In the genomic region with DNA sequence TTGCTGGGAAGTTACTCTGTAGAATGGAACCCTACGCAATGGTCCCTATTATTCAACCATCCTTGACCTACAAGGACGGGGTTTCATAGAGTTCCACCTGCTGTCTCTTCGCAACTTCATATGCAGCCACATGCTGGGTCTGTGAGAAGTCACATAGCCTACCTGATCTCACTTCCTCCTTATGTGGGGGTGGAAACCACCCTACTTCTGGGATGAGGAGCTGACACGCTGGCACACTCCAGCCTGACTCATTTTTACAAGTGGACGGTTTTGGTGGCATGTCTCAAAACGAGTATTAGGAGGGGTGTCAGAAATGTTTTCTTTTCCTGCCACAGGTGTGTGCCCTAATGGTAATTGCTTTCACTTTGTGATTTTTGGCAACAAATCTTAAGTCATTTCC, we compare ENCODE assay signal across 1 cellular context.
TF ChIP-seq lines count a peak whose summit lies in the region.

No MANE protein-coding gene starts in this region.

TF ChIP-seq in HepG2, 621 proteins besides CTCF, POLR2A, EP300 and RAD21 (continued from another document):
- TF ChIP-seq, protein P1, sequence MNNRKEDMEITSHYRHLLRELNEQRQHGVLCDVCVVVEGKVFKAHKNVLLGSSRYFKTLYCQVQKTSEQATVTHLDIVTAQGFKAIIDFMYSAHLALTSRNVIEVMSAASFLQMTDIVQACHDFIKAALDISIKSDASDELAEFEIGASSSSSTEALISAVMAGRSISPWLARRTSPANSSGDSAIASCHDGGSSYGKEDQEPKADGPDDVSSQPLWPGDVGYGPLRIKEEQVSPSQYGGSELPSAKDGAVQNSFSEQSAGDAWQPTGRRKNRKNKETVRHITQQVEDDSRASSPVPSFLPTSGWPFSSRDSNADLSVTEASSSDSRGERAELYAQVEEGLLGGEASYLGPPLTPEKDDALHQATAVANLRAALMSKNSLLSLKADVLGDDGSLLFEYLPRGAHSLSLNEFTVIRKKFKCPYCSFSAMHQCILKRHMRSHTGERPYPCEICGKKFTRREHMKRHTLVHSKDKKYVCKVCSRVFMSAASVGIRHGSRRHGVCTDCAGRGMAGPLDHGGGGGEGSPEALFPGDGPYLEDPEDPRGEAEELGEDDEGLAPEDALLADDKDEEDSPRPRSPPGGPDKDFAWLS (CRISPR knock-in tag; IDR thresholded peaks at IDR 0.05; ENCODE audit: borderline replicate concordance), result no peak
- TF ChIP-seq, protein P2, sequence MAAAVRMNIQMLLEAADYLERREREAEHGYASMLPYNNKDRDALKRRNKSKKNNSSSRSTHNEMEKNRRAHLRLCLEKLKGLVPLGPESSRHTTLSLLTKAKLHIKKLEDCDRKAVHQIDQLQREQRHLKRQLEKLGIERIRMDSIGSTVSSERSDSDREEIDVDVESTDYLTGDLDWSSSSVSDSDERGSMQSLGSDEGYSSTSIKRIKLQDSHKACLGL (CRISPR knock-in tag; IDR thresholded peaks at IDR 0.05), result no peak
- no peak for TF ChIP-seq RFX1 (IDR thresholded peaks at IDR 0.05)
- TF ChIP-seq KAT8 (CRISPR knock-in tag; IDR thresholded peaks at IDR 0.05), result no peak
- no peak for TF ChIP-seq KDM4B (CRISPR knock-in tag; IDR thresholded peaks at IDR 0.05)
- no peak for TF ChIP-seq ZNF205 (CRISPR knock-in tag; IDR thresholded peaks at IDR 0.05)
- TF ChIP-seq, protein P3, sequence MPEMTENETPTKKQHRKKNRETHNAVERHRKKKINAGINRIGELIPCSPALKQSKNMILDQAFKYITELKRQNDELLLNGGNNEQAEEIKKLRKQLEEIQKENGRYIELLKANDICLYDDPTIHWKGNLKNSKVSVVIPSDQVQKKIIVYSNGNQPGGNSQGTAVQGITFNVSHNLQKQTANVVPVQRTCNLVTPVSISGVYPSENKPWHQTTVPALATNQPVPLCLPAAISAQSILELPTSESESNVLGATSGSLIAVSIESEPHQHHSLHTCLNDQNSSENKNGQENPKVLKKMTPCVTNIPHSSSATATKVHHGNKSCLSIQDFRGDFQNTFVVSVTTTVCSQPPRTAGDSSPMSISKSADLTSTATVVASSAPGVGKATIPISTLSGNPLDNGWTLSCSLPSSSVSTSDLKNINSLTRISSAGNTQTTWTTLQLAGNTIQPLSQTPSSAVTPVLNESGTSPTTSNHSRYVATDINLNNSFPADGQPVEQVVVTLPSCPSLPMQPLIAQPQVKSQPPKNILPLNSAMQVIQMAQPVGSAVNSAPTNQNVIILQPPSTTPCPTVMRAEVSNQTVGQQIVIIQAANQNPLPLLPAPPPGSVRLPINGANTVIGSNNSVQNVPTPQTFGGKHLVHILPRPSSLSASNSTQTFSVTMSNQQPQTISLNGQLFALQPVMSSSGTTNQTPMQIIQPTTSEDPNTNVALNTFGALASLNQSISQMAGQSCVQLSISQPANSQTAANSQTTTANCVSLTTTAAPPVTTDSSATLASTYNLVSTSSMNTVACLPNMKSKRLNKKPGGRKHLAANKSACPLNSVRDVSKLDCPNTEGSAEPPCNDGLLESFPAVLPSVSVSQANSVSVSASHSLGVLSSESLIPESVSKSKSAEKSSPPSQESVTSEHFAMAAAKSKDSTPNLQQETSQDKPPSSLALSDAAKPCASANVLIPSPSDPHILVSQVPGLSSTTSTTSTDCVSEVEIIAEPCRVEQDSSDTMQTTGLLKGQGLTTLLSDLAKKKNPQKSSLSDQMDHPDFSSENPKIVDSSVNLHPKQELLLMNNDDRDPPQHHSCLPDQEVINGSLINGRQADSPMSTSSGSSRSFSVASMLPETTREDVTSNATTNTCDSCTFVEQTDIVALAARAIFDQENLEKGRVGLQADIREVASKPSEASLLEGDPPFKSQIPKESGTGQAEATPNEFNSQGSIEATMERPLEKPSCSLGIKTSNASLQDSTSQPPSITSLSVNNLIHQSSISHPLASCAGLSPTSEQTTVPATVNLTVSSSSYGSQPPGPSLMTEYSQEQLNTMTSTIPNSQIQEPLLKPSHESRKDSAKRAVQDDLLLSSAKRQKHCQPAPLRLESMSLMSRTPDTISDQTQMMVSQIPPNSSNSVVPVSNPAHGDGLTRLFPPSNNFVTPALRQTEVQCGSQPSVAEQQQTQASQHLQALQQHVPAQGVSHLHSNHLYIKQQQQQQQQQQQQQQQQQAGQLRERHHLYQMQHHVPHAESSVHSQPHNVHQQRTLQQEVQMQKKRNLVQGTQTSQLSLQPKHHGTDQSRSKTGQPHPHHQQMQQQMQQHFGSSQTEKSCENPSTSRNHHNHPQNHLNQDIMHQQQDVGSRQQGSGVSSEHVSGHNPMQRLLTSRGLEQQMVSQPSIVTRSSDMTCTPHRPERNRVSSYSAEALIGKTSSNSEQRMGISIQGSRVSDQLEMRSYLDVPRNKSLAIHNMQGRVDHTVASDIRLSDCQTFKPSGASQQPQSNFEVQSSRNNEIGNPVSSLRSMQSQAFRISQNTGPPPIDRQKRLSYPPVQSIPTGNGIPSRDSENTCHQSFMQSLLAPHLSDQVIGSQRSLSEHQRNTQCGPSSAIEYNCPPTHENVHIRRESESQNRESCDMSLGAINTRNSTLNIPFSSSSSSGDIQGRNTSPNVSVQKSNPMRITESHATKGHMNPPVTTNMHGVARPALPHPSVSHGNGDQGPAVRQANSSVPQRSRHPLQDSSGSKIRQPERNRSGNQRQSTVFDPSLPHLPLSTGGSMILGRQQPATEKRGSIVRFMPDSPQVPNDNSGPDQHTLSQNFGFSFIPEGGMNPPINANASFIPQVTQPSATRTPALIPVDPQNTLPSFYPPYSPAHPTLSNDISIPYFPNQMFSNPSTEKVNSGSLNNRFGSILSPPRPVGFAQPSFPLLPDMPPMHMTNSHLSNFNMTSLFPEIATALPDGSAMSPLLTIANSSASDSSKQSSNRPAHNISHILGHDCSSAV (CRISPR knock-in tag; IDR thresholded peaks at IDR 0.05; ENCODE audit: borderline replicate concordance), result no peak
- no peak for TF ChIP-seq TAF15 (IDR thresholded peaks at IDR 0.05; ENCODE audit: low read depth, low read length, poor library complexity, severe bottlenecking)
- no peak for TF ChIP-seq TCF7 (IDR thresholded peaks at IDR 0.05; ENCODE audit: low read depth)
- TF ChIP-seq ZNF280B (CRISPR knock-in tag; IDR thresholded peaks at IDR 0.05; ENCODE audit: borderline replicate concordance), result no peak
- TF ChIP-seq ZNF562 (CRISPR knock-in tag; IDR thresholded peaks at IDR 0.05; ENCODE audit: borderline replicate concordance), result no peak
- no peak for TF ChIP-seq MXD4 (CRISPR knock-in tag; IDR thresholded peaks at IDR 0.05)
- no peak for TF ChIP-seq ZC3H4 (CRISPR knock-in tag; IDR thresholded peaks at IDR 0.05; ENCODE audit: borderline replicate concordance)
- no peak for TF ChIP-seq ZNF30 (CRISPR knock-in tag; IDR thresholded peaks at IDR 0.05)
